21 cellular contexts compared by ENCODE assay signal in the genomic region with DNA sequence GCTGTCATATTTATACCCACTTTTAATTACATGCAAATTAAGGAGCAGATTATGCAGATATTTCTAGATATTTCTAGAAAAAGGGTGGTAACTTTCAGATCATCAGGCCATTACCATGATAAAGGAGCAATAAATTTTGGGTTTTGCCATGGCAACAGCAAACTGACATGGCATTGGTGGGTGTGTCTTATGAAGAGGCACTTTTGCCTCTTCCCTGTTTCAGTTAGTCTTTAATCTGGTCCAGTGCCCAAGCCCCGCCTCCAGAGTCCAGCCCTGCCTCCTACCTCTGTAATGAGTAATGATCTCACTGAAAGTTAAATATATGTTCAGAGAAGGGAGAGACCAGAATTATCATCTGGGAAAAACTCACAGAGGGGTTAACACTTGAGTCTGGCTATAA.
DNase-seq lines count a peak whose midpoint lies in the region; ATAC-seq and TF ChIP-seq lines count a peak whose summit lies in the region.
"Had no signal": no experiment of that assay in that cellular context is flagged by ENCODE, and none has a peak within 500 bp of the region (broad histone marks: within the 10 kb centered on the region; RNA-seq: fewer than 3 reads in every experiment).

No MANE protein-coding gene starts in this region.

- H3K79me2 ChIP-seq in mammary epithelial cell (ENCODE audit: insufficient read depth, low read length): no peaks in the 10 kb centered on the region

- H3K36me3 ChIP-seq in breast epithelium (no peaks in the 10 kb centered on the region), mammary epithelial cell (ENCODE audit: insufficient read depth, low read length) (no peaks in the 10 kb centered on the region), thoracic aorta (no peaks in the 10 kb centered on the region)
- H3K36me3 ChIP-seq: HAP-1 had no signal

- H3K27me3 Mint-ChIP-seq in MCF 10A (ENCODE audit: insufficient read depth, unreplicated experiment): no peaks in the 10 kb centered on the region
- no peaks in the 10 kb centered on the region; the same call in 1 of the 2 replicates for H3K27me3 Mint-ChIP-seq in HFFc6 (ENCODE audit: insufficient read depth)

- H3K9me3 ChIP-seq in breast epithelium: no peaks in the 10 kb centered on the region
- no peaks in the 10 kb centered on the region for H3K9me3 ChIP-seq in mammary epithelial cell (replicated peaks; ENCODE audit: insufficient read depth, low read length)
- H3K9me3 ChIP-seq in thoracic aorta: no peaks in the 10 kb centered on the region
- H3K9me3 ChIP-seq: A549, Caco-2, HAP-1 had no signal

- WGBS in mammary epithelial cell (ENCODE audit: low coverage, missing lambda C conversion rate): 100% methylated on average over 1 of the region's 1 CpG

- intact Hi-C loops in MCF 10A (cut with micrococcal nuclease): no loop called here
- intact Hi-C loops in breast epithelium (cut with DNase I; ENCODE audit: low total_unique reads): no loop called here
- intact Hi-C loops in mammary epithelial cell (cut with micrococcal nuclease): no loop called here

- in situ Hi-C loops in mammary epithelial cell (cut with MboI; ENCODE audit: low sequenced_read_pairs in 2 of 2): no loop called here

- no peaks in the 10 kb centered on the region for H4K20me1 ChIP-seq in mammary epithelial cell (ENCODE audit: insufficient read depth, low read length)

- H3K9me3 Mint-ChIP-seq in MCF 10A (ENCODE audit: unreplicated experiment) (no peaks in the 10 kb centered on the region), HFFc6 (no peaks in the 10 kb centered on the region)

- TF ChIP-seq CTCF in MCF 10A (IDR thresholded peaks at IDR 0.05; ENCODE audit: unreplicated experiment) (no peak), breast epithelium (IDR thresholded peaks at IDR 0.05) (no peak), mammary epithelial cell (conservative IDR thresholded peaks at IDR 0.05 in 1 of 2, IDR thresholded peaks at IDR 0.05 in 1 of 2; ENCODE audit: extremely low read depth in 1 of 2, insufficient read depth in 1 of 2, low read depth in 1 of 2, low read length in 2 of 2) (no peak), thoracic aorta (IDR thresholded peaks at IDR 0.05) (no peak), HFFc6 (IDR thresholded peaks at IDR 0.05) (no peak)

- peak; percentile 34 for DNase-seq in MCF 10A (ENCODE audit: unreplicated experiment)
- DNase-seq in breast epithelium (ENCODE audit: low spot score in 2 of 2): no peak
- peak; percentile 34 for DNase-seq in NCI-H226
- peak; percentile 16 for DNase-seq in mammary epithelial cell
- DNase-seq in thoracic aorta (ENCODE audit: low spot score): no peak
- DNase-seq in HFFc6: no peak
- no peak for DNase-seq in activated CD8-positive, alpha-beta memory T cell treated with anti-CD3 and anti-CD28 coated beads, Interleukin-2, amount 50 U/mL, for 4 hours
- DNase-seq in NCI-H2081 (lab: John Stamatoyannopoulos, UW): no peak
- DNase-seq: Caco-2, DND-41, MM.1S, NCI-H1105 treated with DMSO at 0.1 percent for 48 hours, NCI-H187 treated with DMSO at 0.1 percent for 48 hours, NCI-H345, NCI-H526 treated with DMSO at 0.1 percent for 48 hours, SHP77 had no signal

- H3K36me3 Mint-ChIP-seq in MCF 10A (ENCODE audit: insufficient read depth, unreplicated experiment) (no peaks in the 10 kb centered on the region), HFFc6 (ENCODE audit: low read depth) (no peaks in the 10 kb centered on the region)

- H3K4me1 ChIP-seq in breast epithelium (no peaks in the 10 kb centered on the region), mammary epithelial cell (ENCODE audit: insufficient read depth, low read length) (no peaks in the 10 kb centered on the region), thoracic aorta (ENCODE audit: control insufficient read depth in 1 of 2, low read depth in 2 of 2) (no peaks in the 10 kb centered on the region)
- H3K4me1 ChIP-seq: Caco-2, HAP-1 had no signal

- POLR2A ChIA-PET in MCF 10A (lab: Yijun Ruan, JAX): no interaction called here

- H3K27ac ChIP-seq in breast epithelium (no peak overlapping the region), mammary epithelial cell (ENCODE audit: insufficient read depth, low read depth, low read length) (no peak overlapping the region), thoracic aorta (no peak overlapping the region)
- H3K27ac ChIP-seq: A549, HL-60 had no signal

- no peak overlapping the region for H3K4me2 ChIP-seq in mammary epithelial cell (ENCODE audit: insufficient read depth, low read depth, low read length)
- H3K4me2 ChIP-seq: A549 had no signal

- BruUV-seq in MCF 10A (replicated peaks; lab: Mats Ljungman, UMichigan): no TSS peak
- no TSS peak for BruUV-seq in mammary epithelial cell (replicated peaks; lab: Mats Ljungman, UMichigan)

- H3K27ac Mint-ChIP-seq in MCF 10A (ENCODE audit: low read depth, unreplicated experiment): no peak overlapping the region
- H3K27ac Mint-ChIP-seq in HFFc6: no peak overlapping the region

- dilution Hi-C loops in mammary epithelial cell (cut with HindIII; ENCODE audit: low sequenced_read_pairs): no loop called here

- no peak for TF ChIP-seq POLR2A in breast epithelium (IDR thresholded peaks at IDR 0.05)

- no peak overlapping the region for H3K9ac ChIP-seq in mammary epithelial cell (ENCODE audit: insufficient read depth, low read length)

- H3K27me3 ChIP-seq in breast epithelium (no peaks in the 10 kb centered on the region), mammary epithelial cell (ENCODE audit: insufficient read depth, low read length) (no peaks in the 10 kb centered on the region), thoracic aorta (replicated peaks; ENCODE audit: insufficient read depth) (no peaks in the 10 kb centered on the region)

- CTCF ChIA-PET in MCF 10A (lab: Yijun Ruan, JAX) (no interaction called here), mammary epithelial cell (lab: Charles Lee; ENCODE audit: low non-redundant PET) (no interaction called here)

- no peak overlapping the region for H3K4me3 ChIP-seq in breast epithelium
- H3K4me3 ChIP-seq in mammary epithelial cell (replicated peaks in 1 of 3; ENCODE audit: insufficient read depth in 1 of 3, low read depth in 2 of 3, low read length in 3 of 3): no peak overlapping the region
- no peak overlapping the region for H3K4me3 ChIP-seq in thoracic aorta
- H3K4me3 ChIP-seq: A549, HAP-1 had no signal

- no peak overlapping the region for H2AFZ ChIP-seq in mammary epithelial cell (ENCODE audit: low read depth, low read length)

- peak; percentile 35 for ATAC-seq in thoracic aorta (ENCODE audit: insufficient number of reproducible peaks, low FRiP score, low read depth)
- ATAC-seq: A549, Panc1, SK-N-SH treated with all-trans-retinoic acid at 6 μM for 48 hours had no signal

- H3K4me1 Mint-ChIP-seq in MCF 10A (ENCODE audit: insufficient read depth, unreplicated experiment) (peaks cover 6% of the 10 kb centered on the region), HFFc6 (ENCODE audit: low read depth) (peaks cover 11% of the 10 kb centered on the region)

- no peak overlapping the region for H3K4me3 Mint-ChIP-seq in MCF 10A (ENCODE audit: unreplicated experiment)
- no peak overlapping the region for H3K4me3 Mint-ChIP-seq in HFFc6

Comparison
In these comparisons a context has a peak if more than half of its experiments do, and no peak if none do; other contexts are left out.
1. DNase-seq: peak in MCF 10A (single experiment), NCI-H226 (single experiment) and mammary epithelial cell (single experiment); none in breast epithelium (0 of 2), thoracic aorta (single experiment), HFFc6 (single experiment), activated CD8-positive, alpha-beta memory T cell treated with anti-CD3 and anti-CD28 coated beads, Interleukin-2, amount 50 U/mL, for 4 hours (single experiment) and NCI-H2081 (0 of 2).